In genomic region chr1:235093685-235094592, GRCh38 we compare ENCODE assay signal across 1 cellular context.
TF ChIP-seq lines count a peak whose summit lies in the region.

No MANE protein-coding gene starts in this region.

TF ChIP-seq in HepG2, 621 proteins besides CTCF, POLR2A, EP300 and RAD21 (continued from another document):
- no peak for TF ChIP-seq HDAC1 (CRISPR knock-in tag; IDR thresholded peaks at IDR 0.05)
- TF ChIP-seq KLF9 (CRISPR knock-in tag; IDR thresholded peaks at IDR 0.05; ENCODE audit: low read depth), result no peak
- no peak for TF ChIP-seq MIER2 (CRISPR knock-in tag; IDR thresholded peaks at IDR 0.05)
- 0 out of 2 replicates have a peak, but pooled peaks have one; percentile 4 for TF ChIP-seq REPIN1 (CRISPR knock-in tag; IDR thresholded peaks at IDR 0.05; ENCODE audit: borderline replicate concordance, low read depth)
- TF ChIP-seq NCOA2 (CRISPR knock-in tag; IDR thresholded peaks at IDR 0.05), result no peak
- no peak for TF ChIP-seq ZBTB42 (CRISPR knock-in tag; IDR thresholded peaks at IDR 0.05)
- TF ChIP-seq, protein P1, sequence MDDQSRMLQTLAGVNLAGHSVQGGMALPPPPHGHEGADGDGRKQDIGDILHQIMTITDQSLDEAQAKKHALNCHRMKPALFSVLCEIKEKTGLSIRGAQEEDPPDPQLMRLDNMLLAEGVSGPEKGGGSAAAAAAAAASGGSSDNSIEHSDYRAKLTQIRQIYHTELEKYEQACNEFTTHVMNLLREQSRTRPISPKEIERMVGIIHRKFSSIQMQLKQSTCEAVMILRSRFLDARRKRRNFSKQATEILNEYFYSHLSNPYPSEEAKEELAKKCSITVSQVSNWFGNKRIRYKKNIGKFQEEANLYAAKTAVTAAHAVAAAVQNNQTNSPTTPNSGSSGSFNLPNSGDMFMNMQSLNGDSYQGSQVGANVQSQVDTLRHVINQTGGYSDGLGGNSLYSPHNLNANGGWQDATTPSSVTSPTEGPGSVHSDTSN (CRISPR knock-in tag; IDR thresholded peaks at IDR 0.05; ENCODE audit: borderline replicate concordance), result no peak
- peak; percentile 53 for TF ChIP-seq XRCC5 (optimal IDR thresholded peaks at IDR 0.05; ENCODE audit: low read length)
- TF ChIP-seq ZSCAN9 (CRISPR knock-in tag; IDR thresholded peaks at IDR 0.05; ENCODE audit: borderline replicate concordance), result no peak
- no peak; the same call in 1 of the 2 replicates for TF ChIP-seq ZFX (CRISPR knock-in tag; IDR thresholded peaks at IDR 0.05; ENCODE audit: low read depth)
- TF ChIP-seq KAT7 (CRISPR knock-in tag; IDR thresholded peaks at IDR 0.05; ENCODE audit: borderline replicate concordance), result no peak
- TF ChIP-seq SRY (CRISPR knock-in tag; IDR thresholded peaks at IDR 0.05), result 0 out of 2 replicates have a peak, but pooled peaks have one; percentile 12
- TF ChIP-seq HNRNPUL1 (IDR thresholded peaks at IDR 0.05; ENCODE audit: low read depth, low read length), result no peak
- no peak for TF ChIP-seq PHB2 (IDR thresholded peaks at IDR 0.05; ENCODE audit: partially characterized antibody)
- no peak for TF ChIP-seq SCMH1 (CRISPR knock-in tag; IDR thresholded peaks at IDR 0.05; ENCODE audit: borderline replicate concordance)
- no peak for TF ChIP-seq NR2C2 (CRISPR knock-in tag; IDR thresholded peaks at IDR 0.05; ENCODE audit: borderline replicate concordance)
- TF ChIP-seq ZNF138 (CRISPR knock-in tag; IDR thresholded peaks at IDR 0.05; ENCODE audit: low read depth), result no peak
- TF ChIP-seq ESRRA (CRISPR knock-in tag; IDR thresholded peaks at IDR 0.05; ENCODE audit: low read depth), result no peak
- no peak for TF ChIP-seq HMG20B (CRISPR knock-in tag; conservative IDR thresholded peaks at IDR 0.05)
- no peak for TF ChIP-seq ZNF383 (CRISPR knock-in tag; IDR thresholded peaks at IDR 0.05; ENCODE audit: borderline replicate concordance)
- no peak for TF ChIP-seq SOX6 (IDR thresholded peaks at IDR 0.05)
- TF ChIP-seq SOX6 (CRISPR knock-in tag; IDR thresholded peaks at IDR 0.05), result no peak
- TF ChIP-seq HNRNPL (IDR thresholded peaks at IDR 0.05; ENCODE audit: low read depth, low read length), result no peak
- TF ChIP-seq, protein P2, sequence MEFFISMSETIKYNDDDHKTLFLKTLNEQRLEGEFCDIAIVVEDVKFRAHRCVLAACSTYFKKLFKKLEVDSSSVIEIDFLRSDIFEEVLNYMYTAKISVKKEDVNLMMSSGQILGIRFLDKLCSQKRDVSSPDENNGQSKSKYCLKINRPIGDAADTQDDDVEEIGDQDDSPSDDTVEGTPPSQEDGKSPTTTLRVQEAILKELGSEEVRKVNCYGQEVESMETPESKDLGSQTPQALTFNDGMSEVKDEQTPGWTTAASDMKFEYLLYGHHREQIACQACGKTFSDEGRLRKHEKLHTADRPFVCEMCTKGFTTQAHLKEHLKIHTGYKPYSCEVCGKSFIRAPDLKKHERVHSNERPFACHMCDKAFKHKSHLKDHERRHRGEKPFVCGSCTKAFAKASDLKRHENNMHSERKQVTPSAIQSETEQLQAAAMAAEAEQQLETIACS (CRISPR knock-in tag; IDR thresholded peaks at IDR 0.05), result no peak
- TF ChIP-seq FUBP1 (CRISPR knock-in tag; IDR thresholded peaks at IDR 0.05; ENCODE audit: borderline replicate concordance), result no peak
- TF ChIP-seq PRMT3 (CRISPR knock-in tag; IDR thresholded peaks at IDR 0.05; ENCODE audit: borderline replicate concordance, low read depth), result no peak
- TF ChIP-seq ZNF570 (CRISPR knock-in tag; IDR thresholded peaks at IDR 0.05; ENCODE audit: borderline replicate concordance), result no peak
- peak; percentile 89 for TF ChIP-seq STAG1 (CRISPR knock-in tag; IDR thresholded peaks at IDR 0.05)
- TF ChIP-seq NR0B2 (CRISPR knock-in tag; IDR thresholded peaks at IDR 0.05), result 0 out of 2 replicates have a peak, but pooled peaks have one; percentile 5
- no peak for TF ChIP-seq ZNF576 (CRISPR knock-in tag; IDR thresholded peaks at IDR 0.05)
- TF ChIP-seq, protein P3, sequence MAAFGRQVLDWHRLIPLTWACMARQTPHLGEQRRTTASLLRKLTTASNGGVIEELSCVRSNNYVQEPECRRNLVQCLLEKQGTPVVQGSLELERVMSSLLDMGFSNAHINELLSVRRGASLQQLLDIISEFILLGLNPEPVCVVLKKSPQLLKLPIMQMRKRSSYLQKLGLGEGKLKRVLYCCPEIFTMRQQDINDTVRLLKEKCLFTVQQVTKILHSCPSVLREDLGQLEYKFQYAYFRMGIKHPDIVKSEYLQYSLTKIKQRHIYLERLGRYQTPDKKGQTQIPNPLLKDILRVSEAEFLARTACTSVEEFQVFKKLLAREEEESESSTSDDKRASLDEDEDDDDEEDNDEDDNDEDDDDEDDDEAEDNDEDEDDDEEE (CRISPR knock-in tag; IDR thresholded peaks at IDR 0.05), result no peak
- TF ChIP-seq, protein P4, sequence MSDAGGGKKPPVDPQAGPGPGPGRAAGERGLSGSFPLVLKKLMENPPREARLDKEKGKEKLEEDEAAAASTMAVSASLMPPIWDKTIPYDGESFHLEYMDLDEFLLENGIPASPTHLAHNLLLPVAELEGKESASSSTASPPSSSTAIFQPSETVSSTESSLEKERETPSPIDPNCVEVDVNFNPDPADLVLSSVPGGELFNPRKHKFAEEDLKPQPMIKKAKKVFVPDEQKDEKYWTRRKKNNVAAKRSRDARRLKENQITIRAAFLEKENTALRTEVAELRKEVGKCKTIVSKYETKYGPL (CRISPR knock-in tag; IDR thresholded peaks at IDR 0.05), result no peak
- no peak for TF ChIP-seq TOE1 (CRISPR knock-in tag; IDR thresholded peaks at IDR 0.05)
- TF ChIP-seq RBFOX2 (IDR thresholded peaks at IDR 0.05; ENCODE audit: low read depth, low read length), result no peak
